Comparison of ENCODE assay signal across 8 cellular contexts in genomic region chr12:68240975-68241374, GRCh38. TPM values are rescaled to one million over a fixed set of nuclear protein-coding genes. Genes with fewer than 3 reads are reported as not detected.
DNase-seq lines count a peak whose midpoint lies in the region; ATAC-seq lines count a peak whose summit lies in the region.

No MANE protein-coding gene starts in this region.

- ATAC-seq in GM21381 (IDR thresholded peaks at IDR 0.05; ENCODE audit: unreplicated experiment) (peak; percentile 77), right cardiac atrium (peak; percentile 82 to 83)

- H3K27me3 Mint-ChIP-seq in IgD-negative memory B cell = peaks cover 1% of the 10 kb centered on the region

- H3K27ac ChIP-seq in right cardiac atrium (ENCODE audit: low read length) = no peak overlapping the region

- peaks cover 18 to 32% (median 20%) of the 10 kb centered on the region in 3 donors for H3K4me1 Mint-ChIP-seq in IgD-negative memory B cell

- no peaks in the 10 kb centered on the region for H3K4me1 ChIP-seq in right cardiac atrium (ENCODE audit: control insufficient read depth, insufficient read depth, low read length)

- H3K9me3 Mint-ChIP-seq in IgD-negative memory B cell = no peaks in the 10 kb centered on the region

- H3K27ac Mint-ChIP-seq in IgD-negative memory B cell = peak overlapping the region; percentile 2 to 90 (median 89)

- no peaks in the 10 kb centered on the region for H3K36me3 Mint-ChIP-seq in IgD-negative memory B cell

- WGBS in right cardiac atrium = 4% methylated on average over 1 of the region's 1 CpG

- H3K4me3 Mint-ChIP-seq in IgD-negative memory B cell = peak overlapping the region; percentile 1 to 77 (median 38)

- intact Hi-C loops in right cardiac atrium (cut with DNase I) = loop anchor here in 1 of 4 donors (5.0 kb wide), 1 partner anchor 76 kb away; no protein-coding TSS in a partner anchor

- H3K9me3 ChIP-seq in right cardiac atrium (ENCODE audit: control insufficient read depth, low read length) = no peaks in the 10 kb centered on the region

- DNase-seq in CD1c-positive myeloid dendritic cell (ENCODE audit: extremely low spot score) (peak; percentile 58), activated T-cell treated with anti-CD3 and anti-CD28 coated beads for 4 hours (peak; percentile 40), right cardiac atrium (no peak), NCI-H748 treated with DMSO at 0.1 percent for 48 hours (lab: John Stamatoyannopoulos, UW) (no peak), NCI-H1092 (lab: John Stamatoyannopoulos, UW) (no peak)
- DNase-seq in stimulated activated CD8-positive, alpha-beta memory T cell treated with anti-CD3 and anti-CD28 coated beads, Interleukin-7, amount 100 ng/mL, for 24 hours (ENCODE audit: low read depth) = peak; percentile 18

- no peaks in the 10 kb centered on the region for H3K27me3 ChIP-seq in right cardiac atrium (ENCODE audit: control insufficient read depth, insufficient read depth)

- H3K4me3 ChIP-seq in right cardiac atrium (ENCODE audit: low read length) = no peak overlapping the region

RNA-seq across cellular contexts. Expression of gene IL22, which starts 12.4 kb away (rescaled TPM):
- polyA plus RNA-seq in IgD-negative memory B cell (not detected), right cardiac atrium (not detected)
- total RNA-seq in right cardiac atrium = not detected

RNA-seq across cellular contexts. Expression of gene IL26, which starts 15.4 kb away (rescaled TPM):
- not detected for polyA plus RNA-seq in IgD-negative memory B cell
- total RNA-seq in right cardiac atrium = not detected
- polyA plus RNA-seq in right cardiac atrium = not detected

Comparison
In these comparisons a context has a peak if more than half of its experiments do, and no peak if none do; other contexts are left out.
1. DNase-seq: peak in CD1c-positive myeloid dendritic cell (single experiment), activated T-cell treated with anti-CD3 and anti-CD28 coated beads for 4 hours (single experiment) and stimulated activated CD8-positive, alpha-beta memory T cell treated with anti-CD3 and anti-CD28 coated beads, Interleukin-7, amount 100 ng/mL, for 24 hours (single experiment); none in right cardiac atrium (0 of 3), NCI-H748 treated with DMSO at 0.1 percent for 48 hours (single experiment) and NCI-H1092 (single experiment).